Comparison of ENCODE assay signal across 8 cellular contexts in genomic region chr1:2231667-2232254, GRCh38. TPM values are rescaled to one million over a fixed set of nuclear protein-coding genes. Genes with fewer than 3 reads are reported as not detected.
DNase-seq lines count a peak whose midpoint lies in the region; ATAC-seq, FAIRE-seq and TF ChIP-seq lines count a peak whose summit lies in the region.

No MANE protein-coding gene starts in this region.

- H3K36me3 ChIP-seq in HUES64 (ENCODE audit: insufficient read depth, low read length): no peaks in the 10 kb centered on the region

- no peak for TF ChIP-seq RAD21 in A549 (conservative IDR thresholded peaks at IDR 0.05 in 1 of 2, IDR thresholded peaks at IDR 0.05 in 1 of 2)

- H3K4me1 ChIP-seq in A549 (peaks cover 56% of the 10 kb centered on the region), HUES64 (ENCODE audit: insufficient read depth, low read length) (peaks cover 11% of the 10 kb centered on the region; the same call in 1 of the 2 replicates)

- intact Hi-C loops in dorsolateral prefrontal cortex (cut with DNase I) (loop anchor here (5.0 to 10.0 kb wide), 3 partner anchors 34 to 97 kb away; no protein-coding TSS in a partner anchor), lower leg skin (cut with DNase I; ENCODE audit: low total_unique reads) (loop anchor here (10.0 kb wide), 1 partner anchor 73 kb away; no protein-coding TSS in a partner anchor)

- DNase-seq in A549 (ENCODE audit: low read depth in 1 of 2, low spot score in 1 of 2): peak in 1 of 2 experiments; percentile 35
- peak; percentile 73 to 74 for DNase-seq in activated CD4-positive, alpha-beta T cell treated with anti-CD3 and anti-CD28 coated beads for 4 hours
- DNase-seq in dorsolateral prefrontal cortex: peak; percentile 50 to 83 (median 74)
- peak; percentile 87 to 97 for DNase-seq in lower leg skin (ENCODE audit: low spot score in 2 of 2)
- DNase-seq in stimulated activated CD4-positive, alpha-beta T cell treated with anti-CD3 and anti-CD28 coated beads, Interleukin-4, amount 100 ng/mL, for 1 hour: peak; percentile 70
- DNase-seq in NCI-H345 treated with DMSO at 0.1 percent for 48 hours (lab: John Stamatoyannopoulos, UW; ENCODE audit: unreplicated experiment): no peak

- no peak for FAIRE-seq in A549 (lab: Jason Lieb, UNC)

- no peaks in the 10 kb centered on the region for H3K9me3 ChIP-seq in A549
- no peaks in the 10 kb centered on the region for H3K9me3 ChIP-seq in HUES64 (ENCODE audit: insufficient read depth, low read depth, low read length)

- TF ChIP-seq POLR2A in A549 (IDR thresholded peaks at IDR 0.05; ENCODE audit: low read length) (no peak), lower leg skin (IDR thresholded peaks at IDR 0.05) (no peak)

- CTCF ChIA-PET in A549 (lab: Yijun Ruan, JAX): interaction anchor here (0.9 to 7.6 kb wide), 5 partner anchors 9 to 150 kb away, joined by 3 to 49 read pairs (median 6); partner anchors contain the start of gene FAAP20

- no peak for TF ChIP-seq EP300 in A549 (IDR thresholded peaks at IDR 0.05)

- TF ChIP-seq CTCF in A549 (IDR thresholded peaks at IDR 0.05) (no peak), dorsolateral prefrontal cortex (IDR thresholded peaks at IDR 0.05 in 54 of 56, conservative IDR thresholded peaks at IDR 0.05 in 2 of 56; ENCODE audit: low read depth in 1 of 56, partially characterized antibody in 56 of 56) (no peak), lower leg skin (IDR thresholded peaks at IDR 0.05) (no peak)

- H3K27me3 ChIP-seq in HUES64 (ENCODE audit: insufficient read depth, low read length) (no peaks in the 10 kb centered on the region), dorsolateral prefrontal cortex (no peaks in the 10 kb centered on the region)

- POLR2A ChIA-PET in A549 (lab: Yijun Ruan, JAX): interaction anchor here (3.0 kb wide), 1 partner anchor 37 kb away, joined by 8 read pairs; the partner anchor contains the start of gene FAAP20

- 0 out of 3 replicates have a peak overlapping the region, but pooled peaks have one; percentile 67 for H3K4me3 ChIP-seq in A549
- peak overlapping the region; percentile 80; the same call in 1 of the 2 replicates for H3K4me3 ChIP-seq in HUES64 (ENCODE audit: low read length)
- peak overlapping the region; percentile 47 to 86 (median 72) for H3K4me3 ChIP-seq in dorsolateral prefrontal cortex
- peak overlapping the region; percentile 27 for H3K4me3 ChIP-seq in lower leg skin (ENCODE audit: low read depth, poor library complexity, severe bottlenecking)

- WGBS in A549 (ENCODE audit: missing lambda C conversion rate): 50% methylated on average over 21 of the region's 21 CpGs
- 53% methylated on average over 20 of the region's 21 CpGs for WGBS in HUES64
- 8 to 13% methylated on average over 20 to 21 of the region's 21 CpGs for WGBS in lower leg skin, 2 donors

- H3K27ac ChIP-seq in A549 (peak overlapping the region in 1 of 2 experiments; percentile 83; a peak in 3 of 6 replicates), HUES64 (ENCODE audit: low read depth, low read length) (no peak overlapping the region), dorsolateral prefrontal cortex (peak overlapping the region; percentile 21 to 96 (median 87))

- no peak overlapping the region for H3K9ac ChIP-seq in HUES64 (ENCODE audit: low read depth, low read length)

- peak overlapping the region; percentile 97 for H3K4me2 ChIP-seq in A549

- ATAC-seq in A549: peak in 1 of 2 experiments; percentile 32; a peak in 3 of 6 replicates
- no peak for ATAC-seq in HG03095 (IDR thresholded peaks at IDR 0.05; ENCODE audit: unreplicated experiment)

TF ChIP-seq in A549, 52 proteins besides CTCF, POLR2A, EP300 and RAD21:
- TF ChIP-seq RNF2 (IDR thresholded peaks at IDR 0.05; ENCODE audit: borderline replicate concordance, low read depth): no peak
- no peak for TF ChIP-seq E2F6 (IDR thresholded peaks at IDR 0.05; ENCODE audit: borderline replicate concordance, low read depth)
- TF ChIP-seq SMC3 (IDR thresholded peaks at IDR 0.05): no peak
- TF ChIP-seq RFX5 (IDR thresholded peaks at IDR 0.05): no peak
- TF ChIP-seq HDAC2 (IDR thresholded peaks at IDR 0.05): no peak
- no peak for TF ChIP-seq TP53 (CRISPR knock-in tag; IDR thresholded peaks at IDR 0.05)
- no peak for TF ChIP-seq HOXB5 (CRISPR knock-in tag; IDR thresholded peaks at IDR 0.05)
- TF ChIP-seq MAX (IDR thresholded peaks at IDR 0.05): no peak
- no peak for TF ChIP-seq CBX2 (IDR thresholded peaks at IDR 0.05; ENCODE audit: borderline replicate concordance, low read depth)

RNA-seq across cellular contexts. Expression of gene SKI, which starts 3.6 kb away (rescaled TPM):
- polyA plus RNA-seq in A549 (2011; rRNA removed): 2.8 and 4.3 TPM in 2 replicates
- polyA plus RNA-seq in A549 (2012; cell fraction: cytosol; rRNA removed): 5.1 and 7.6 TPM in 2 replicates
- polyA plus RNA-seq in A549 (2012; cell fraction: nucleus; rRNA removed): 13.8 and 16.6 TPM in 2 replicates
- 11.5 to 12.0 TPM (median 11.5 TPM) in 3 replicates for polyA plus RNA-seq in A549 (2017; fragmentation: RNase III; extraction: RNeasy Plus Mini Kit Qiagen cat#74134 plus additional on column Dnase treatment)
- 1.8 and 3.0 TPM in 2 replicates for polyA minus RNA-seq in A549 (2011; rRNA and poly(A)+ RNA removed)
- 33.1 TPM for polyA plus RNA-seq in HUES64 (2013, experiment 1 of 2)
- 32.7 TPM for polyA plus RNA-seq in HUES64 (2013, experiment 2 of 2)
- 100 to 1,000 TPM in 27 of 120 experiments, 10 to 100 TPM in 93; 65.3 to 147 (median 87.5) TPM for total RNA-seq in dorsolateral prefrontal cortex
- 10 to 100 TPM; 67.3 to 80.8 (median 75.4) TPM for total RNA-seq in lower leg skin

RNA-seq across cellular contexts. Expression of gene FAAP20, which starts 37.2 kb away (rescaled TPM):
- polyA plus RNA-seq in A549 (2011; rRNA removed) (4.4 and 5.1 TPM in 2 replicates), A549 (2017; fragmentation: RNase III; extraction: RNeasy Plus Mini Kit Qiagen cat#74134 plus additional on column Dnase treatment) (21.7 to 26.0 TPM (median 23.1 TPM) in 3 replicates)
- 19.0 and 29.4 TPM in 2 replicates for polyA plus RNA-seq in A549 (2012; cell fraction: cytosol; rRNA removed)
- polyA plus RNA-seq in A549 (2012; cell fraction: nucleus; rRNA removed): 27.4 and 29.2 TPM in 2 replicates
- polyA minus RNA-seq in A549 (2011; rRNA and poly(A)+ RNA removed): 2.8 and 3.2 TPM in 2 replicates
- 76.8 TPM for polyA plus RNA-seq in HUES64 (2013, experiment 1 of 2)
- polyA plus RNA-seq in HUES64 (2013, experiment 2 of 2): 80.1 TPM
- total RNA-seq in dorsolateral prefrontal cortex (10 to 100 TPM; 21.8 to 56.4 (median 36.0) TPM), lower leg skin (10 to 100 TPM; 29.8 to 48.0 (median 45.6) TPM)

Comparison
In these comparisons a context has a peak if more than half of its experiments do, and no peak if none do; other contexts are left out.
1. H3K4me3 ChIP-seq: peak in every context shown above with its lines; median percentile 80 in HUES64; 72 in dorsolateral prefrontal cortex; 67 in A549; 27 in lower leg skin.